ENCODE assay signal across 9 cellular contexts in genomic region chr19:15108145-15108844, GRCh38. TPM values are rescaled to one million over a fixed set of nuclear protein-coding genes. Genes with fewer than 3 reads are reported as not detected.
A peak's percentile ranks its signal among the peaks of the same experiment; 100 is the strongest.
DNase-seq lines count a peak whose midpoint lies in the region; ATAC-seq and TF ChIP-seq lines count a peak whose summit lies in the region.
"Had no signal": no experiment of that assay in that cellular context is flagged by ENCODE, and none has a peak within 500 bp of the region (broad histone marks: within the 10 kb centered on the region; RNA-seq: fewer than 3 reads in every experiment).

No MANE protein-coding gene starts in this region.

- H3K4me2 ChIP-seq in PC-9, result peak overlapping the region; percentile 81

- H3K4me1 ChIP-seq in PC-9 (replicated peaks; ENCODE audit: insufficient read depth) (peaks cover 10% of the 10 kb centered on the region; the same call in 1 of the 2 replicates), tibial artery (peaks cover 0 to 29% (median 10%) of the 10 kb centered on the region in 4 donors)

- DNase-seq in PC-9, result no peak
- DNase-seq in coronary artery (ENCODE audit: low spot score), result no peak
- no peak for DNase-seq in lower leg skin (ENCODE audit: low spot score in 2 of 2)
- DNase-seq in tibial artery, result peak in 1 of 2 donors; percentile 43
- DNase-seq in NCI-H2196 treated with DMSO at 0.1 percent for 48 hours (lab: John Stamatoyannopoulos, UW; ENCODE audit: unreplicated experiment), result no peak
- DNase-seq in NCI-H82 (lab: John Stamatoyannopoulos, UW), result no peak
- DNase-seq: activated CD4-positive, alpha-beta T cell treated with anti-CD3 and anti-CD28 coated beads, Interleukin-2, amount 50 U/mL, for 1 hour; islet precursor cell had no signal

- H3K4me3 ChIP-seq in PC-9 (peak overlapping the region; percentile 67; the same call in 1 of the 2 replicates), coronary artery (peak overlapping the region; percentile 99), lower leg skin (ENCODE audit: low read depth, poor library complexity, severe bottlenecking) (peak overlapping the region; percentile 67), tibial artery (peak overlapping the region; percentile 93 to 99)

- peaks cover 40% of the 10 kb centered on the region; the same call in 1 of the 2 replicates for H3F3A ChIP-seq in PC-9 (ENCODE audit: insufficient read depth, low read depth)

- no peak for TF ChIP-seq POLR2A in lower leg skin (IDR thresholded peaks at IDR 0.05)

- no peaks in the 10 kb centered on the region for H3K9me2 ChIP-seq in PC-9 (ENCODE audit: insufficient read depth)

- CTCF ChIA-PET in PC-9 (lab: Charles Lee), result no interaction called here

- no peaks in the 10 kb centered on the region for H4K20me1 ChIP-seq in PC-9 (ENCODE audit: insufficient read depth)

- WGBS in lower leg skin, 2 donors, result 49 to 50% methylated on average over 10 of the region's 10 CpGs

- H3K27me3 ChIP-seq in PC-9 (ENCODE audit: insufficient read depth, low read depth), result no peaks in the 10 kb centered on the region
- no peaks in the 10 kb centered on the region for H3K27me3 ChIP-seq in tibial artery

- POLR2A ChIA-PET in PC-9 (lab: Charles Lee; ENCODE audit: unreplicated experiment), result no interaction called here

- H3K36me3 ChIP-seq in PC-9 (ENCODE audit: low read depth), result no peaks in the 10 kb centered on the region
- H3K36me3 ChIP-seq in tibial artery, result peaks cover 27 to 47% (median 40%) of the 10 kb centered on the region in 3 donors

- no peak for ATAC-seq in HG02852 (IDR thresholded peaks at IDR 0.05; ENCODE audit: unreplicated experiment)

- BruUV-seq in PC-9 (replicated peaks; lab: Mats Ljungman, UMichigan), result TSS peak; percentile 26

- H3K27ac ChIP-seq in PC-9, result no peak overlapping the region
- peak overlapping the region; percentile 75 to 99 for H3K27ac ChIP-seq in coronary artery
- H3K27ac ChIP-seq in tibial artery, result peak overlapping the region; percentile 90 to 92

- TF ChIP-seq CTCF in PC-9 (conservative IDR thresholded peaks at IDR 0.05) (no peak), coronary artery (IDR thresholded peaks at IDR 0.05) (no peak), lower leg skin (IDR thresholded peaks at IDR 0.05) (no peak), tibial artery (IDR thresholded peaks at IDR 0.05) (no peak)

- intact Hi-C loops in PC-9 (cut with micrococcal nuclease; ENCODE audit: unreplicated experiment), result loop anchor here (10.0 kb wide), 1 partner anchor 147 kb away; no protein-coding TSS in a partner anchor
- intact Hi-C loops in lower leg skin (cut with DNase I; ENCODE audit: low total_unique reads), result no loop called here
- intact Hi-C loops in tibial artery (cut with DNase I; ENCODE audit: low total_unique reads), result loop anchor here (5.0 kb wide), 1 partner anchor 144 kb away; no protein-coding TSS in a partner anchor

- no peak overlapping the region for H2AFZ ChIP-seq in PC-9

- no peaks in the 10 kb centered on the region for H3K79me2 ChIP-seq in PC-9 (ENCODE audit: low read depth)

- peaks cover 15% of the 10 kb centered on the region for H3K9me3 ChIP-seq in PC-9 (ENCODE audit: insufficient read depth, low read depth)
- H3K9me3 ChIP-seq in tibial artery, result peaks cover 2 to 12% (median 6%) of the 10 kb centered on the region in 3 donors

RNA-seq across cellular contexts. Expression of gene SYDE1, which starts 1.1 kb away (rescaled TPM):
- total RNA-seq in PC-9 (2021) (2.7 and 4.1 TPM in 2 replicates), lower leg skin (10 to 100 TPM in 2 of 4 donors, 1 to 10 TPM in 2; 7.1 to 15.9 (median 9.9) TPM)

RNA-seq across cellular contexts. Expression of gene OR1I1, which starts 26.3 kb away (rescaled TPM):
- not detected in 2 replicates for total RNA-seq in PC-9 (2021)
- total RNA-seq in lower leg skin, result not detected

RNA-seq across cellular contexts. Expression of gene CASP14, which starts 59.0 kb away (rescaled TPM):
- total RNA-seq in PC-9 (2021), result 0.58 and 1.9 TPM in 2 replicates
- 100 to 1,000 TPM; 245 to 346 (median 293) TPM for total RNA-seq in lower leg skin

Comparison
In these comparisons a context has a peak if more than half of its experiments do, and no peak if none do; other contexts are left out.
1. RNA of gene CASP14, which starts 59.0 kb away (total RNA-seq): 245 to 346 TPM in lower leg skin; 0.58 to 1.9 TPM in PC-9; every median in the first group is over 10 times any median in the second.
2. Peak in every context shown above with its lines, with median percentiles within 50 percentile points of each other: H3K4me3 ChIP-seq.